Comparison of ENCODE assay signal across 11 cellular contexts in genomic region chr20:642398-643174, GRCh38. TPM values are rescaled to one million over a fixed set of nuclear protein-coding genes. Genes with fewer than 3 reads are reported as not detected.
DNase-seq lines count a peak whose midpoint lies in the region; ATAC-seq, FAIRE-seq and TF ChIP-seq lines count a peak whose summit lies in the region.
"Had no signal": no experiment of that assay in that cellular context is flagged by ENCODE, and none has a peak within 500 bp of the region (broad histone marks: within the 10 kb centered on the region; RNA-seq: fewer than 3 reads in every experiment).

No MANE protein-coding gene starts in this region.

- H3K4me1 Mint-ChIP-seq in activated T-cell treated with anti-CD3 and anti-CD28 coated beads, Interleukin-2, amount 50 U/mL, for 24 hours (ENCODE audit: low read depth) = peaks cover 14% of the 10 kb centered on the region
- H3K4me1 Mint-ChIP-seq in activated T-cell treated with anti-CD3 and anti-CD28 coated beads, Interleukin-2, amount 50 U/mL, for 4 hours (ENCODE audit: low read depth) = peaks cover 12% of the 10 kb centered on the region
- H3K4me1 Mint-ChIP-seq in naive thymus-derived CD4-positive, alpha-beta T cell = peaks cover 0 to 18% (median 11%) of the 10 kb centered on the region in 7 donors

- no peak overlapping the region for H3K4me3 Mint-ChIP-seq in activated T-cell treated with anti-CD3 and anti-CD28 coated beads, Interleukin-2, amount 50 U/mL, for 24 hours
- H3K4me3 Mint-ChIP-seq in activated T-cell treated with anti-CD3 and anti-CD28 coated beads, Interleukin-2, amount 50 U/mL, for 4 hours = no peak overlapping the region
- peak overlapping the region in 8 of 10 donors; percentile 40 to 67 (median 59) for H3K4me3 Mint-ChIP-seq in naive thymus-derived CD4-positive, alpha-beta T cell

- H4K20me1 ChIP-seq in endothelial cell of umbilical vein (replicated peaks; ENCODE audit: control insufficient read depth, extremely low read depth, insufficient read depth, low read length) = no peaks in the 10 kb centered on the region
- H4K20me1 ChIP-seq in Karpas-422 (ENCODE audit: insufficient read depth, low read depth, low read length) = no peaks in the 10 kb centered on the region

- H3K27me3 Mint-ChIP-seq in activated T-cell treated with anti-CD3 and anti-CD28 coated beads, Interleukin-2, amount 50 U/mL, for 24 hours = peaks cover 25% of the 10 kb centered on the region
- H3K27me3 Mint-ChIP-seq in activated T-cell treated with anti-CD3 and anti-CD28 coated beads, Interleukin-2, amount 50 U/mL, for 4 hours (ENCODE audit: low read depth) = peaks cover 28% of the 10 kb centered on the region
- H3K27me3 Mint-ChIP-seq in naive thymus-derived CD4-positive, alpha-beta T cell = peaks cover 16 to 34% (median 23%) of the 10 kb centered on the region in 5 donors

- H3K27me3 ChIP-seq in endothelial cell of umbilical vein (ENCODE audit: control insufficient read depth in 2 of 2, insufficient read depth in 2 of 2, low read length in 2 of 2) (peaks cover 0 to under 1% of the 10 kb centered on the region in 2 experiments), Karpas-422 (ENCODE audit: low read length) (no peaks in the 10 kb centered on the region)
- peaks cover 0 to 11% of the 10 kb centered on the region in 2 donors for H3K27me3 ChIP-seq in naive thymus-derived CD4-positive, alpha-beta T cell (ENCODE audit: control insufficient read depth in 2 of 2, insufficient read depth in 2 of 2, low read length in 2 of 2)

- H3K4me1 ChIP-seq in endothelial cell of umbilical vein (ENCODE audit: control insufficient read depth, extremely low read depth, insufficient read depth, low read length) (no peaks in the 10 kb centered on the region), urinary bladder (ENCODE audit: insufficient read depth) (no peaks in the 10 kb centered on the region), Karpas-422 (ENCODE audit: low read length) (no peaks in the 10 kb centered on the region)
- no peaks in the 10 kb centered on the region for H3K4me1 ChIP-seq in naive thymus-derived CD4-positive, alpha-beta T cell (ENCODE audit: control insufficient read depth in 2 of 2, insufficient read depth in 2 of 2, low read length in 2 of 2)

- no TSS peak for BruUV-seq in endothelial cell of umbilical vein (replicated peaks; lab: Mats Ljungman, UMichigan)

- peak overlapping the region in 1 of 3 experiments; percentile 36 for H3K4me3 ChIP-seq in endothelial cell of umbilical vein (replicated peaks in 1 of 3; ENCODE audit: insufficient read depth in 1 of 3, low read depth in 1 of 3, low read length in 3 of 3)
- H3K4me3 ChIP-seq in naive thymus-derived CD4-positive, alpha-beta T cell (ENCODE audit: low read length) = no peak overlapping the region
- H3K4me3 ChIP-seq in urinary bladder (ENCODE audit: low read depth, low read length) = peak overlapping the region; percentile 39
- no peak overlapping the region for H3K4me3 ChIP-seq in Karpas-422 (ENCODE audit: low read length)
- H3K4me3 ChIP-seq: BLaER1 treated with 17β-estradiol and CSF1 and Interleukin-3, amounts not matched to agents 10 nM and 100 nM; lung had no signal

- H3K4me2 ChIP-seq in endothelial cell of umbilical vein (ENCODE audit: insufficient read depth, low read length) (no peak overlapping the region), Karpas-422 (ENCODE audit: low read depth, low read length, poor library complexity, severe bottlenecking) (no peak overlapping the region)
- H3K4me2 ChIP-seq: BLaER1 treated with 17β-estradiol and CSF1 and Interleukin-3, amounts not matched to agents 10 nM and 100 nM had no signal

- dilution Hi-C loops in endothelial cell of umbilical vein (cut with MboI; ENCODE audit: extremely low pct_ligation_motif_present, low sequenced_read_pairs) = no loop called here

- CTCF ChIA-PET in endothelial cell of umbilical vein (lab: Charles Lee) = interaction anchor here (1.0 to 1.1 kb wide), 2 partner anchors 25 to 80 kb away, joined by 3 to 5 read pairs; no protein-coding TSS in a partner anchor
- CTCF ChIA-PET in naive thymus-derived CD4-positive, alpha-beta T cell (lab: Charles Lee) = no interaction called here

- peaks cover 11% of the 10 kb centered on the region for H3K36me3 Mint-ChIP-seq in activated T-cell treated with anti-CD3 and anti-CD28 coated beads, Interleukin-2, amount 50 U/mL, for 24 hours (ENCODE audit: low read depth)
- H3K36me3 Mint-ChIP-seq in activated T-cell treated with anti-CD3 and anti-CD28 coated beads, Interleukin-2, amount 50 U/mL, for 4 hours (ENCODE audit: insufficient read depth) = peaks cover 1% of the 10 kb centered on the region
- H3K36me3 Mint-ChIP-seq in naive thymus-derived CD4-positive, alpha-beta T cell = peaks cover 0 to 9% (median 0%) of the 10 kb centered on the region in 5 donors

- H3K27ac ChIP-seq in endothelial cell of umbilical vein (ENCODE audit: insufficient read depth, low read depth, low read length) (no peak overlapping the region), urinary bladder (ENCODE audit: low read depth) (no peak overlapping the region), Karpas-422 (ENCODE audit: low read length) (no peak overlapping the region)
- no peak overlapping the region for H3K27ac ChIP-seq in naive thymus-derived CD4-positive, alpha-beta T cell (ENCODE audit: low read depth, low read length)
- H3K27ac ChIP-seq: BLaER1 treated with 17β-estradiol and CSF1 and Interleukin-3, amounts not matched to agents 10 nM and 100 nM had no signal

- H3K9me2 ChIP-seq in Karpas-422 (replicated peaks; ENCODE audit: insufficient read depth, low read length) = no peaks in the 10 kb centered on the region

- POLR2A ChIA-PET in endothelial cell of umbilical vein (lab: Charles Lee) = no interaction called here
- POLR2A ChIA-PET in naive thymus-derived CD4-positive, alpha-beta T cell (lab: Charles Lee) = no interaction called here

- H3K9me3 ChIP-seq in endothelial cell of umbilical vein (replicated peaks; ENCODE audit: control insufficient read depth, insufficient read depth, low read length) = no peaks in the 10 kb centered on the region
- no peaks in the 10 kb centered on the region for H3K9me3 ChIP-seq in naive thymus-derived CD4-positive, alpha-beta T cell (ENCODE audit: control insufficient read depth in 2 of 3, low read length in 3 of 3)
- H3K9me3 ChIP-seq in Karpas-422 (ENCODE audit: low read length) = no peaks in the 10 kb centered on the region

- H3K36me3 ChIP-seq in endothelial cell of umbilical vein (ENCODE audit: control insufficient read depth in 2 of 2, extremely low read depth in 1 of 2, insufficient read depth in 2 of 2, low read length in 2 of 2) (peaks cover 0 to 3% of the 10 kb centered on the region in 2 experiments), urinary bladder (ENCODE audit: insufficient read depth) (no peaks in the 10 kb centered on the region), Karpas-422 (ENCODE audit: insufficient read depth, low read length) (no peaks in the 10 kb centered on the region)
- no peaks in the 10 kb centered on the region for H3K36me3 ChIP-seq in naive thymus-derived CD4-positive, alpha-beta T cell (ENCODE audit: control insufficient read depth in 2 of 3, insufficient read depth in 3 of 3, low read length in 3 of 3)

- H3K9me3 Mint-ChIP-seq in activated T-cell treated with anti-CD3 and anti-CD28 coated beads, Interleukin-2, amount 50 U/mL, for 24 hours = no peaks in the 10 kb centered on the region
- H3K9me3 Mint-ChIP-seq in activated T-cell treated with anti-CD3 and anti-CD28 coated beads, Interleukin-2, amount 50 U/mL, for 4 hours = no peaks in the 10 kb centered on the region
- H3K9me3 Mint-ChIP-seq in naive thymus-derived CD4-positive, alpha-beta T cell = no peaks in the 10 kb centered on the region

- H3K9me1 ChIP-seq in endothelial cell of umbilical vein (replicated peaks; ENCODE audit: control insufficient read depth, extremely low read depth, insufficient read depth, low read length) = no peaks in the 10 kb centered on the region

- H3K9ac ChIP-seq in endothelial cell of umbilical vein (replicated peaks; ENCODE audit: extremely low read depth, insufficient read depth, low read length) (no peak overlapping the region), Karpas-422 (ENCODE audit: low read length) (no peak overlapping the region)
- H3K9ac ChIP-seq: BLaER1 treated with 17β-estradiol and CSF1 and Interleukin-3, amounts not matched to agents 10 nM and 100 nM had no signal

- peak overlapping the region; percentile 37 for H3K27ac Mint-ChIP-seq in activated T-cell treated with anti-CD3 and anti-CD28 coated beads, Interleukin-2, amount 50 U/mL, for 24 hours
- H3K27ac Mint-ChIP-seq in naive thymus-derived CD4-positive, alpha-beta T cell = peak overlapping the region in 2 of 9 donors; percentile 19 to 28

- FAIRE-seq in endothelial cell of umbilical vein (lab: Jason Lieb, UNC) = no peak

- no peak for ATAC-seq in activated T-cell treated with anti-CD3 and anti-CD28 coated beads, Interleukin-2, amount 50 U/mL, for 4 hours
- no peak for ATAC-seq in naive thymus-derived CD4-positive, alpha-beta T cell

- H3K79me2 ChIP-seq in endothelial cell of umbilical vein (ENCODE audit: control insufficient read depth, insufficient read depth, low read length) = no peaks in the 10 kb centered on the region
- no peaks in the 10 kb centered on the region for H3K79me2 ChIP-seq in Karpas-422 (ENCODE audit: low read length)

- TF ChIP-seq CTCF in endothelial cell of umbilical vein (IDR thresholded peaks at IDR 0.05; ENCODE audit: extremely low read depth in 1 of 2, insufficient read depth in 1 of 2, low read depth in 1 of 2, low read length in 2 of 2) = no peak

- H2AFZ ChIP-seq in endothelial cell of umbilical vein (ENCODE audit: low read depth, low read length) = peak overlapping the region; percentile 36
- H2AFZ ChIP-seq in Karpas-422 (ENCODE audit: low read length) = no peak overlapping the region

- TF ChIP-seq POLR2A in endothelial cell of umbilical vein (IDR thresholded peaks at IDR 0.05; ENCODE audit: low read depth, low read length) = no peak

- intact Hi-C loops in endothelial cell of umbilical vein (cut with micrococcal nuclease) = no loop called here
- intact Hi-C loops in naive thymus-derived CD4-positive, alpha-beta T cell (cut with micrococcal nuclease) = no loop called here

- no peak for DNase-seq in activated T-cell treated with anti-CD3 and anti-CD28 coated beads, Interleukin-2, amount 50 U/mL, for 24 hours
- DNase-seq in activated T-cell treated with anti-CD3 and anti-CD28 coated beads, Interleukin-2, amount 50 U/mL, for 4 hours = no peak
- DNase-seq in endothelial cell of umbilical vein (ENCODE audit: low read depth, low spot score) (no peak), COR-L47 (lab: John Stamatoyannopoulos, UW) (no peak), Karpas-422 (no peak)
- DNase-seq in naive thymus-derived CD4-positive, alpha-beta T cell = no peak
- no peak for DNase-seq in stimulated activated CD4-positive, alpha-beta T cell treated with anti-CD3 and anti-CD28 coated beads, Interleukin-2, amount 100 ng/mL, for 48 hours

- WGBS in urinary bladder = 4% methylated on average over 57 of the region's 57 CpGs

RNA-seq across cellular contexts. Expression of gene SRXN1, which starts 10.4 kb away (rescaled TPM):
- total RNA-seq in activated T-cell treated with anti-CD3 and anti-CD28 coated beads, Interleukin-2, amount 50 U/mL, for 4 hours = 10 to 100 TPM; 28.5 to 39.8 (median 38.5) TPM
- 24.9 and 29.7 TPM in 2 replicates for total RNA-seq in endothelial cell of umbilical vein
- polyA plus RNA-seq in endothelial cell of umbilical vein = 18.0 and 19.3 TPM in 2 replicates
- polyA plus RNA-seq in endothelial cell of umbilical vein (2011; cell fraction: cytosol; rRNA removed) = 20.8 and 21.7 TPM in 2 replicates
- polyA plus RNA-seq in endothelial cell of umbilical vein (2011; cell fraction: nucleus; rRNA removed) = 8.2 and 9.3 TPM in 2 replicates
- polyA plus RNA-seq in endothelial cell of umbilical vein (2012) = 44.6 and 56.4 TPM in 2 replicates
- 16.3 and 22.6 TPM in 2 replicates for polyA minus RNA-seq in endothelial cell of umbilical vein
- 19.0 TPM for polyA minus RNA-seq in endothelial cell of umbilical vein (2011; cell fraction: cytosol; rRNA and poly(A)+ RNA removed)
- 4.6 and 5.5 TPM in 2 replicates for polyA minus RNA-seq in endothelial cell of umbilical vein (2011; cell fraction: nucleus; rRNA and poly(A)+ RNA removed)
- 10 to 100 TPM in 1 of 5 experiments, 1 to 10 TPM in 2, under 1 TPM in 2; 0.61 to 14.8 (median 1.0) TPM for total RNA-seq in naive thymus-derived CD4-positive, alpha-beta T cell
- polyA plus RNA-seq in naive thymus-derived CD4-positive, alpha-beta T cell = under 1 TPM; 0.12 to 0.17 TPM
- 11.9 TPM for total RNA-seq in urinary bladder
- 44.1 TPM for polyA plus RNA-seq in urinary bladder
- 1.0 and 3.0 TPM in 2 replicates for total RNA-seq in Karpas-422 (2014; rRNA removed; shearing (Covaris generic); ENCODE audit: low replicate concordance)

RNA-seq across cellular contexts. Expression of gene TCF15, which starts 32.5 kb away (rescaled TPM):
- total RNA-seq in activated T-cell treated with anti-CD3 and anti-CD28 coated beads, Interleukin-2, amount 50 U/mL, for 4 hours = under 1 TPM in 1 of 3 donors, not detected in 2; 0.21 TPM
- 1.3 TPM in 1 of 2 replicates, not detected in the other for total RNA-seq in endothelial cell of umbilical vein
- 0.07 and 0.13 TPM in 2 replicates for polyA plus RNA-seq in endothelial cell of umbilical vein
- 0.09 and 0.11 TPM in 2 replicates for polyA plus RNA-seq in endothelial cell of umbilical vein (2011; cell fraction: cytosol; rRNA removed)
- 0.11 TPM in 1 of 2 replicates, not detected in the other for polyA plus RNA-seq in endothelial cell of umbilical vein (2011; cell fraction: nucleus; rRNA removed)
- 0.88 and 1.9 TPM in 2 replicates for polyA plus RNA-seq in endothelial cell of umbilical vein (2012)
- polyA minus RNA-seq in endothelial cell of umbilical vein = not detected in 2 replicates
- not detected for polyA minus RNA-seq in endothelial cell of umbilical vein (2011; cell fraction: cytosol; rRNA and poly(A)+ RNA removed)
- polyA minus RNA-seq in endothelial cell of umbilical vein (2011; cell fraction: nucleus; rRNA and poly(A)+ RNA removed) = not detected in 2 replicates
- total RNA-seq in naive thymus-derived CD4-positive, alpha-beta T cell = not detected
- not detected for polyA plus RNA-seq in naive thymus-derived CD4-positive, alpha-beta T cell
- total RNA-seq in urinary bladder = 0.42 TPM
- polyA plus RNA-seq in urinary bladder = 0.65 TPM
- total RNA-seq in Karpas-422 (2014; rRNA removed; shearing (Covaris generic); ENCODE audit: low replicate concordance) = not detected in 2 replicates
- total RNA-seq: activated CD8-positive, alpha-beta memory T cell treated with anti-CD3 and anti-CD28 coated beads for 36 hours had no signal

RNA-seq across cellular contexts. Expression of gene SCRT2, which starts 33.0 kb away (rescaled TPM):
- not detected for total RNA-seq in activated T-cell treated with anti-CD3 and anti-CD28 coated beads, Interleukin-2, amount 50 U/mL, for 4 hours
- total RNA-seq in endothelial cell of umbilical vein = not detected in 2 replicates
- not detected in 2 replicates for polyA plus RNA-seq in endothelial cell of umbilical vein
- not detected in 2 replicates for polyA plus RNA-seq in endothelial cell of umbilical vein (2011; cell fraction: cytosol; rRNA removed)
- polyA plus RNA-seq in endothelial cell of umbilical vein (2011; cell fraction: nucleus; rRNA removed) = not detected in 2 replicates
- not detected in 2 replicates for polyA plus RNA-seq in endothelial cell of umbilical vein (2012)
- not detected in 2 replicates for polyA minus RNA-seq in endothelial cell of umbilical vein
- not detected for polyA minus RNA-seq in endothelial cell of umbilical vein (2011; cell fraction: cytosol; rRNA and poly(A)+ RNA removed)
- polyA minus RNA-seq in endothelial cell of umbilical vein (2011; cell fraction: nucleus; rRNA and poly(A)+ RNA removed) = not detected in 2 replicates
- not detected for total RNA-seq in naive thymus-derived CD4-positive, alpha-beta T cell
- not detected for polyA plus RNA-seq in naive thymus-derived CD4-positive, alpha-beta T cell
- not detected for total RNA-seq in urinary bladder
- polyA plus RNA-seq in urinary bladder = not detected
- not detected in 2 replicates for total RNA-seq in Karpas-422 (2014; rRNA removed; shearing (Covaris generic); ENCODE audit: low replicate concordance)
- total RNA-seq: activated CD8-positive, alpha-beta memory T cell treated with anti-CD3 and anti-CD28 coated beads for 36 hours; lung had no signal
- polyA plus RNA-seq: lung had no signal

Comparison
In these comparisons a context has a peak if more than half of its experiments do, and no peak if none do; other contexts are left out.
1. H3K4me3 Mint-ChIP-seq: peak in naive thymus-derived CD4-positive, alpha-beta T cell (8 of 10); none in activated T-cell treated with anti-CD3 and anti-CD28 coated beads, Interleukin-2, amount 50 U/mL, for 24 hours (single experiment) and activated T-cell treated with anti-CD3 and anti-CD28 coated beads, Interleukin-2, amount 50 U/mL, for 4 hours (single experiment).